ENCODE assay signal across 29 cellular contexts in the genomic region with DNA sequence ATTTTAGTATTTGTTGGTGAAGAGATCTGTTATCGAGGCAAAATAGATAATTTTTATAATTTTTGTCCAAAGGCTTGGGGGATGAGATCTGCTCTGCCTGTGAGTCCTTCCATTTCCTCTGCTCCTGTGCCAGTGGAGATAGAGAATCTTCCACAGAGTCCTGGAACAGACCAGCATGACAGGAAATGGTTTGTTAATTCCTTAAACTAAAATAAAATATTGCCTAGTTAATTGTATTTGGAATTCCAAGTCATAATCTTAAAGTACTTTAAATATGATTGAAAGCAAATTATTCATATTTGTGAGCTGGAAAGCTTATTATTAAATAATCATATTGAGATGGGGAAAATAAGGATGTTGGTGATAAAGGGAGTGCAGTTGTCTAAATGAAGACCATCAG.
"Had no signal": no experiment of that assay in that cellular context is flagged by ENCODE, and none has a peak within 500 bp of the region (broad histone marks: within the 10 kb centered on the region; RNA-seq: fewer than 3 reads in every experiment).

No MANE protein-coding gene starts in this region.

- H3K4me2 ChIP-seq: neural progenitor cell had no signal

- H3K4me3 ChIP-seq: neural progenitor cell, ovary, psoas muscle, right lobe of liver, sigmoid colon, suprapubic skin, testis, tibial artery, transverse colon, upper lobe of right lung, uterus had no signal

- FAIRE-seq: small intestine had no signal

- H2AFZ ChIP-seq: neural progenitor cell, parathyroid adenoma had no signal

- H3K4me1 ChIP-seq: neural progenitor cell, parathyroid adenoma, psoas muscle, right lobe of liver, sigmoid colon, suprapubic skin, testis, tibial artery, upper lobe of right lung, uterus had no signal

- H3K9me3 ChIP-seq: ovary, psoas muscle, right lobe of liver, sigmoid colon, suprapubic skin, testis, tibial artery, transverse colon, upper lobe of right lung, uterus had no signal

- H3K4me3 Mint-ChIP-seq: natural killer cell; nephron; neural progenitor cell; stimulated activated memory B cell treated with anti-CD40 and anti-IgM and Interleukin-4, amounts not matched to agents 10 μg/mL and 1 μg/mL and 100 μg/mL, for 72 hours; stimulated activated naive CD8-positive, alpha-beta T cell treated with anti-CD3 and anti-CD28 coated beads, Interleukin-15, amount 100 ng/mL, for 72 hours; type B pancreatic cell had no signal

- H3K27me3 Mint-ChIP-seq: progenitor cell of endocrine pancreas; stimulated activated memory B cell treated with anti-CD40 and anti-IgM and Interleukin-4, amounts not matched to agents 10 μg/mL and 1 μg/mL and 100 μg/mL, for 72 hours; stimulated activated naive CD8-positive, alpha-beta T cell treated with anti-CD3 and anti-CD28 coated beads, Interleukin-15, amount 100 ng/mL, for 72 hours; type B pancreatic cell had no signal

- H3K4me1 Mint-ChIP-seq: natural killer cell; nephron; neural progenitor cell; stimulated activated memory B cell treated with anti-CD40 and anti-IgM and Interleukin-4, amounts not matched to agents 10 μg/mL and 1 μg/mL and 100 μg/mL, for 72 hours; stimulated activated naive CD8-positive, alpha-beta T cell treated with anti-CD3 and anti-CD28 coated beads, Interleukin-15, amount 100 ng/mL, for 72 hours had no signal

- H3K27me3 ChIP-seq: neural progenitor cell, ovary, right lobe of liver, sigmoid colon, suprapubic skin, testis, tibial artery, transverse colon, upper lobe of right lung, uterus had no signal

- H3K27ac Mint-ChIP-seq: natural killer cell; nephron; neural progenitor cell; progenitor cell of endocrine pancreas; stimulated activated memory B cell treated with anti-CD40 and anti-IgM and Interleukin-4, amounts not matched to agents 10 μg/mL and 1 μg/mL and 100 μg/mL, for 72 hours; type B pancreatic cell had no signal

- H3K36me3 ChIP-seq: ovary, uterus had no signal

- ATAC-seq: natural killer cell; psoas muscle; right cardiac atrium; right lobe of liver; stimulated activated memory B cell treated with anti-CD40 and anti-IgM and Interleukin-4, amounts not matched to agents 10 μg/mL and 1 μg/mL and 100 μg/mL, for 72 hours; stimulated activated naive CD8-positive, alpha-beta T cell treated with anti-CD3 and anti-CD28 coated beads, Interleukin-15, amount 100 ng/mL, for 72 hours; stimulated activated naive CD8-positive, alpha-beta T cell treated with anti-CD3 and anti-CD28 coated beads, Interleukin-15, Interleukin-2, amounts not matched to agents 100 U/mL and 50 U/mL, for 24 hours; upper lobe of right lung had no signal

- H3K9ac ChIP-seq: neural progenitor cell, parathyroid adenoma had no signal

- H3K79me2 ChIP-seq: parathyroid adenoma had no signal

- DNase-seq: natural killer cell; occipital lobe; ovary; posterior cingulate gyrus; psoas muscle; right cardiac atrium; right lobe of liver; sigmoid colon; small intestine; stimulated activated CD4-positive, alpha-beta T cell treated with anti-CD3 and anti-CD28 coated beads, Interleukin-1b, Interleukin-23, amount 100 ng/mL, for 48 hours; stimulated activated CD4-positive, alpha-beta T cell treated with anti-CD3 and anti-CD28 coated beads, Interleukin-4, amount 100 ng/mL, for 1 hour; stimulated activated CD4-positive, alpha-beta T cell treated with anti-CD3 and anti-CD28 coated beads, Interleukin-4, amount 100 ng/mL, for 4 hours; stimulated activated CD8-positive, alpha-beta memory T cell treated with anti-CD3 and anti-CD28 coated beads, Interleukin-4, amount 100 ng/mL, for 48 hours; stimulated activated naive CD4-positive, alpha-beta T cell; stimulated activated naive CD8-positive, alpha-beta T cell treated with anti-CD3 and anti-CD28 coated beads, Interleukin-15, amount 100 ng/mL, for 72 hours; stimulated activated naive CD8-positive, alpha-beta T cell treated with anti-CD3 and anti-CD28 coated beads, Interleukin-15, Interleukin-2, amounts not matched to agents 100 U/mL and 50 U/mL, for 24 hours; substantia nigra; testis; tibial artery; transverse colon; upper lobe of right lung; uterus had no signal

- H3K9me3 Mint-ChIP-seq: natural killer cell; nephron; neural progenitor cell; stimulated activated memory B cell treated with anti-CD40 and anti-IgM and Interleukin-4, amounts not matched to agents 10 μg/mL and 1 μg/mL and 100 μg/mL, for 72 hours; stimulated activated naive CD8-positive, alpha-beta T cell treated with anti-CD3 and anti-CD28 coated beads, Interleukin-15, amount 100 ng/mL, for 72 hours; type B pancreatic cell had no signal
